ENCODE assay signal across 15 cellular contexts in the genomic region with DNA sequence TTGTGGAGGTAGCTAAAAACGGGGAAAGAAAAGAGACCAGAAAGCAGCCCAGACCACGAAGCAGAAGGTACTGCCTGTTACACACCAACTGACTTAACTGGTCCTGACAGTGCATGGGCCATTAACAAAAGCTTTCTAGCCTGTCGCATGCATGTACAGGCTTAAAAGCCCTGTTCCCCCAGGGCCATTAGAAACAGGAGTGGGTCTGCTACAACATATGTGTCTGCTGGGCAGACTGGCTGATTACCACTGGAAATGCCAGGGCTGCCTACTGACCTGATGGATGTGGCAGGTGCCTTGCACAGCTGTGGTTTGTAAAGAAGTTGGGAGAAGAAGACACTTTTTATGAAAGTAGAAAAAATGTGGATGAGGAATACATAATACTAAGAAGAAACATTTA.
DNase-seq lines count a peak whose midpoint lies in the region; ATAC-seq lines count a peak whose summit lies in the region.
"Had no signal": no experiment of that assay in that cellular context is flagged by ENCODE, and none has a peak within 500 bp of the region (broad histone marks: within the 10 kb centered on the region; RNA-seq: fewer than 3 reads in every experiment).

No MANE protein-coding gene starts in this region.

- no peak overlapping the region for H3K4me3 Mint-ChIP-seq in CD8-positive, alpha-beta memory T cell
- H3K4me3 Mint-ChIP-seq: CD4-positive, CD25-positive, alpha-beta regulatory T cell; HFFc6 had no signal

- H3K4me3 ChIP-seq in SJCRH30 = no peak overlapping the region
- H3K4me3 ChIP-seq in CD8-positive, alpha-beta memory T cell (ENCODE audit: low read length) = no peak overlapping the region
- H3K4me3 ChIP-seq: SJSA1 had no signal

- no peaks in the 10 kb centered on the region for H3K36me3 ChIP-seq in SJCRH30
- no peaks in the 10 kb centered on the region for H3K36me3 ChIP-seq in CD8-positive, alpha-beta memory T cell (ENCODE audit: insufficient read depth, low read length)
- H3K36me3 ChIP-seq: SJSA1 had no signal

- no peak for ATAC-seq in left colon

- no peaks in the 10 kb centered on the region for H3K27me3 ChIP-seq in SJCRH30
- H3K27me3 ChIP-seq in CD8-positive, alpha-beta memory T cell (ENCODE audit: insufficient read depth, low read length, poor library complexity, severe bottlenecking) = no peaks in the 10 kb centered on the region
- H3K27me3 ChIP-seq: SJSA1 had no signal

- H3K36me3 Mint-ChIP-seq in CD8-positive, alpha-beta memory T cell = no peaks in the 10 kb centered on the region
- H3K36me3 Mint-ChIP-seq: CD4-positive, CD25-positive, alpha-beta regulatory T cell had no signal

- H3K9me3 ChIP-seq in SJCRH30 (replicated peaks) = no peaks in the 10 kb centered on the region
- no peaks in the 10 kb centered on the region for H3K9me3 ChIP-seq in CD8-positive, alpha-beta memory T cell (ENCODE audit: low read length)
- H3K9me3 ChIP-seq: SJSA1 had no signal

- no peaks in the 10 kb centered on the region for H3K9me3 Mint-ChIP-seq in CD8-positive, alpha-beta memory T cell
- H3K9me3 Mint-ChIP-seq: CD4-positive, CD25-positive, alpha-beta regulatory T cell; HFFc6 had no signal

- H3K4me1 ChIP-seq in SJCRH30 = no peaks in the 10 kb centered on the region
- H3K4me1 ChIP-seq in CD8-positive, alpha-beta memory T cell (ENCODE audit: insufficient read depth, low read length) = no peaks in the 10 kb centered on the region
- H3K4me1 ChIP-seq: SJSA1 had no signal

- H3K27ac Mint-ChIP-seq in CD8-positive, alpha-beta memory T cell = no peak overlapping the region
- H3K27ac Mint-ChIP-seq: CD4-positive, CD25-positive, alpha-beta regulatory T cell; HFFc6 had no signal

- H3K27ac ChIP-seq in SJCRH30 = no peak overlapping the region
- H3K27ac ChIP-seq in CD8-positive, alpha-beta memory T cell (ENCODE audit: low read depth, low read length) = no peak overlapping the region
- H3K27ac ChIP-seq: SJSA1 had no signal

- CTCF ChIA-PET in CD8-positive, alpha-beta memory T cell (lab: Charles Lee) = no interaction called here

- DNase-seq in D341Med (ENCODE audit: low spot score) (peak; percentile 32), NCI-H187 treated with DMSO at 0.1 percent for 48 hours (lab: John Stamatoyannopoulos, UW) (peak; percentile 19), SJCRH30 (peak; percentile 2 to 15), myocyte (ENCODE audit: low read depth) (peak; percentile 55), left colon (no peak), NCI-H526 treated with DMSO at 0.1 percent for 48 hours (lab: John Stamatoyannopoulos, UW) (no peak)
- no peak for DNase-seq in CD8-positive, alpha-beta memory T cell
- DNase-seq: AML-193; Calu3; CD4-positive, CD25-positive, alpha-beta regulatory T cell; HFFc6; KBM-7; NCI-H1048; NCI-H1694 had no signal

- intact Hi-C loops in left colon (cut with DNase I, micrococcal nuclease) = no loop called here

- H3K27me3 Mint-ChIP-seq in CD8-positive, alpha-beta memory T cell = peaks cover 2 to 4% of the 10 kb centered on the region in 2 donors
- H3K27me3 Mint-ChIP-seq: CD4-positive, CD25-positive, alpha-beta regulatory T cell had no signal

- POLR2A ChIA-PET in CD8-positive, alpha-beta memory T cell (lab: Charles Lee) = no interaction called here

- no peaks in the 10 kb centered on the region for H3K4me1 Mint-ChIP-seq in CD8-positive, alpha-beta memory T cell
- H3K4me1 Mint-ChIP-seq: CD4-positive, CD25-positive, alpha-beta regulatory T cell had no signal

Comparison
In these comparisons a context has a peak if more than half of its experiments do, and no peak if none do; other contexts are left out.
1. DNase-seq: peak in D341Med (single experiment), NCI-H187 treated with DMSO at 0.1 percent for 48 hours (single experiment), SJCRH30 (2 of 2) and myocyte (single experiment); none in CD8-positive, alpha-beta memory T cell (0 of 5), left colon (0 of 2) and NCI-H526 treated with DMSO at 0.1 percent for 48 hours (single experiment).